Comparison of ENCODE assay signal across 21 cellular contexts in genomic region chr17:80971704-80972304, GRCh38.
"Had no signal": no experiment of that assay in that cellular context is flagged by ENCODE, and none has a peak within 500 bp of the region (broad histone marks: within the 10 kb centered on the region; RNA-seq: fewer than 3 reads in every experiment).

No MANE protein-coding gene starts in this region.

- H3K9me3 Mint-ChIP-seq: activated CD8-positive, alpha-beta T cell treated with anti-CD3 and anti-CD28 coated beads for 36 hours; activated naive CD4-positive, alpha-beta T cell treated with anti-CD3 and anti-CD28 coated beads, Interleukin-2, amount 10 ng/mL, durations not matched to agents 7 days and 5 days; activated T-cell treated with anti-CD3 and anti-CD28 coated beads, Interleukin-2, amount 50 U/mL, for 72 hours; activated T-helper 2 cell treated with anti-CD3 and anti-CD28 coated beads, Interferon-gamma antibody, Interleukin-2, Interleukin-4, amounts not matched to agents 10 μg/mL and 5 μg/mL and 100 μg/mL, durations not matched to agents 14 hours and 24 hours and 36 hours; T-helper 1 cell treated with Interleukin-12 subunit alpha and Interleukin-12 subunit beta and Interleukin-4 antibody, amounts not matched to agents 30 μg/mL and 1 μg/mL, for 36 hours had no signal

- ATAC-seq: activated CD4-positive, CD25-positive, alpha-beta regulatory T cell treated with anti-CD3 and anti-CD28 coated beads, Interleukin-2, amount 50 U/mL, for 24 hours; activated CD8-positive, alpha-beta T cell treated with anti-CD3 and anti-CD28 coated beads for 36 hours had no signal

- H3K9me3 ChIP-seq: breast epithelium, SJSA1 had no signal

- DNase-seq: activated CD4-positive, alpha-beta T cell treated with anti-CD3 and anti-CD28 coated beads for 4 hours; activated CD8-positive, alpha-beta memory T cell treated with anti-CD3 and anti-CD28 coated beads, Interleukin-2, amount 50 U/mL, for 4 hours; activated CD8-positive, alpha-beta T cell treated with anti-CD3 and anti-CD28 coated beads for 36 hours; activated gamma-delta T cell treated with Interleukin-2 at 50 U/mL for 16 hours; activated naive CD4-positive, alpha-beta T cell treated with anti-CD3 and anti-CD28 coated beads, Interleukin-2, amount 10 ng/mL, durations not matched to agents 7 days and 5 days; activated T-cell treated with anti-CD3 and anti-CD28 coated beads, Interleukin-2, amount 50 U/mL, for 72 hours; aorta; caudate nucleus; Karpas-422; MM.1S; NCI-H1105 treated with DMSO at 0.1 percent for 48 hours; NCI-H1436 treated with DMSO at 0.1 percent for 48 hours; NCI-H187; NCI-H2081; NCI-H524 treated with DMSO at 0.1 percent for 48 hours; NCI-H774 had no signal

- H3K36me3 ChIP-seq: breast epithelium, SJSA1 had no signal

- H3K4me3 ChIP-seq: breast epithelium, SJSA1 had no signal

- H3K36me3 Mint-ChIP-seq: activated naive CD4-positive, alpha-beta T cell treated with anti-CD3 and anti-CD28 coated beads, Interleukin-2, amount 10 ng/mL, durations not matched to agents 7 days and 5 days had no signal

- H3K4me3 Mint-ChIP-seq: activated CD8-positive, alpha-beta T cell treated with anti-CD3 and anti-CD28 coated beads for 36 hours; activated naive CD4-positive, alpha-beta T cell treated with anti-CD3 and anti-CD28 coated beads, Interleukin-2, amount 10 ng/mL, durations not matched to agents 7 days and 5 days; activated T-cell treated with anti-CD3 and anti-CD28 coated beads, Interleukin-2, amount 50 U/mL, for 72 hours; T-helper 1 cell treated with Interleukin-12 subunit alpha and Interleukin-12 subunit beta and Interleukin-4 antibody, amounts not matched to agents 30 μg/mL and 1 μg/mL, for 36 hours had no signal

- H3K27ac Mint-ChIP-seq: activated CD8-positive, alpha-beta T cell treated with anti-CD3 and anti-CD28 coated beads for 36 hours; activated naive CD4-positive, alpha-beta T cell treated with anti-CD3 and anti-CD28 coated beads, Interleukin-2, amount 10 ng/mL, durations not matched to agents 7 days and 5 days; activated T-helper 2 cell treated with anti-CD3 and anti-CD28 coated beads, Interferon-gamma antibody, Interleukin-2, Interleukin-4, amounts not matched to agents 10 μg/mL and 5 μg/mL and 100 μg/mL, durations not matched to agents 14 hours and 24 hours and 36 hours; T-helper 1 cell treated with Interleukin-12 subunit alpha and Interleukin-12 subunit beta and Interleukin-4 antibody, amounts not matched to agents 30 μg/mL and 1 μg/mL, for 36 hours had no signal

- H3K27me3 Mint-ChIP-seq: activated CD8-positive, alpha-beta T cell treated with anti-CD3 and anti-CD28 coated beads for 36 hours had no signal

- H3K27ac ChIP-seq: breast epithelium, SJSA1 had no signal
